ENCODE assay signal across 14 cellular contexts in genomic region chr4:26260571-26260970, GRCh38.
DNase-seq lines count a peak whose midpoint lies in the region; ATAC-seq, FAIRE-seq and TF ChIP-seq lines count a peak whose summit lies in the region.
"Had no signal": no experiment of that assay in that cellular context is flagged by ENCODE, and none has a peak within 500 bp of the region (broad histone marks: within the 10 kb centered on the region; RNA-seq: fewer than 3 reads in every experiment).

No MANE protein-coding gene starts in this region.

- no peak for ATAC-seq in GM21825 (IDR thresholded peaks at IDR 0.05; ENCODE audit: unreplicated experiment)

- DNase-seq in CD14-positive monocyte (ENCODE audit: low spot score): no peak
- DNase-seq in HTR-8/SVneo (ENCODE audit: insufficient read length, low spot score): no peak
- DNase-seq in bronchial epithelial cell (ENCODE audit: low read depth): peak; percentile 39
- no peak for DNase-seq in activated T-cell treated with anti-CD3 and anti-CD28 coated beads for 4 hours
- no peak for DNase-seq in activated CD4-positive, alpha-beta T cell treated with anti-CD3 and anti-CD28 coated beads, Interleukin-2, amount 50 U/mL, for 4 hours
- DNase-seq: CD4-positive, alpha-beta memory T cell; DMS153; DMS79; GDM1 had no signal

- peaks cover 62% of the 10 kb centered on the region for H3K4me1 Mint-ChIP-seq in CD14-positive monocyte
- H3K4me1 Mint-ChIP-seq: CD4-positive, alpha-beta memory T cell had no signal

- no peaks in the 10 kb centered on the region for H3K9me3 ChIP-seq in neutrophil
- H3K9me3 ChIP-seq: HAP-1 had no signal

- H3K27me3 Mint-ChIP-seq in CD14-positive monocyte (ENCODE audit: low read depth in 3 of 3): peaks cover 0 to 4% (median 0%) of the 10 kb centered on the region in 3 donors

- peak overlapping the region; percentile 79 for H3K27ac ChIP-seq in neutrophil
- H3K27ac ChIP-seq: C4-2B had no signal

- peaks cover 0 to 1% of the 10 kb centered on the region in 2 donors for H3K36me3 Mint-ChIP-seq in CD14-positive monocyte
- H3K36me3 Mint-ChIP-seq: CD4-positive, alpha-beta memory T cell had no signal

- TF ChIP-seq CTCF in CD14-positive monocyte (IDR thresholded peaks at IDR 0.05) (no peak), bronchial epithelial cell (IDR thresholded peaks at IDR 0.05; ENCODE audit: insufficient read depth, low read length, severe bottlenecking) (no peak), neutrophil (IDR thresholded peaks at IDR 0.05) (no peak)

- no peaks in the 10 kb centered on the region for H3K36me3 ChIP-seq in bronchial epithelial cell (ENCODE audit: control insufficient read depth, insufficient read depth, low read length)
- no peaks in the 10 kb centered on the region for H3K36me3 ChIP-seq in neutrophil
- H3K36me3 ChIP-seq: HAP-1 had no signal

- no peak overlapping the region for H3K4me3 Mint-ChIP-seq in CD14-positive monocyte
- H3K4me3 Mint-ChIP-seq: CD4-positive, alpha-beta memory T cell had no signal

- intact Hi-C loops in CD14-positive monocyte (cut with micrococcal nuclease): loop anchor here in 1 of 2 donors (10.0 kb wide), 1 partner anchor 46 kb away; no protein-coding TSS in a partner anchor

- peaks cover 77 to 84% of the 10 kb centered on the region in 2 experiments for H3K4me1 ChIP-seq in neutrophil (ENCODE audit: control insufficient read depth in 1 of 2, insufficient read depth in 1 of 2, low read depth in 1 of 2, low read length in 1 of 2)
- H3K4me1 ChIP-seq: HAP-1 had no signal

- no peaks in the 10 kb centered on the region for H3K27me3 ChIP-seq in bronchial epithelial cell (ENCODE audit: control insufficient read depth, insufficient read depth, low read length)
- no peaks in the 10 kb centered on the region for H3K27me3 ChIP-seq in neutrophil

- H3K27ac Mint-ChIP-seq in CD14-positive monocyte: peak overlapping the region in 5 of 7 donors; percentile 46 to 82 (median 73)
- H3K27ac Mint-ChIP-seq: CD4-positive, alpha-beta memory T cell had no signal

- FAIRE-seq in HTR-8/SVneo (lab: Jason Lieb, UNC): peak; percentile 51
- no peak for FAIRE-seq in bronchial epithelial cell (lab: Jason Lieb, UNC)
- FAIRE-seq: A204.1 had no signal

- H3K9me3 Mint-ChIP-seq in CD14-positive monocyte: peaks cover 0 to 3% (median 0%) of the 10 kb centered on the region in 7 donors

- H3K4me3 ChIP-seq in bronchial epithelial cell (ENCODE audit: low read depth, low read length) (no peak overlapping the region), neutrophil (ENCODE audit: low read depth in 1 of 2, low read length in 1 of 2) (no peak overlapping the region)
- H3K4me3 ChIP-seq: HAP-1 had no signal
